Comparison of ENCODE assay signal across 1 cellular context in the genomic region with DNA sequence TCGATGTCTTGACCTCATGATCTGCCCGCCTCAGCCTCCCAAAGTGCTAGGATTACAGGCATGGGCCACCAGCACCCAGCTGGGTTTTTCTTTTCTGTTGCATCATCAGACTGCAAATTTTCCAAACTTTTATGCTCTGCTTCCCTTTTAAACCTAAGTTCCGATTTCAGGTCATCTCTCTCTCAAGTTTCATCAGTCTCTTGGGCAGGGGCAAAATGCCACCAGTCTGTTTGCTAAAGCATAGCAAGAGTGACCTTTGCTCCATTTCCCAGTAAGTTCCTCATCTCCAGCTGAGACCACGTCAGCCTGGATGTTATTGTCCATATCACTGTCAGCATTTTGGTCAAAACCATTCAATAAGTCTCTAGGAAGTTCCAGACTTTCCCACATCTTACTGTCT.
TF ChIP-seq lines count a peak whose summit lies in the region.

No MANE protein-coding gene starts in this region.

TF ChIP-seq in liver, 16 proteins besides CTCF, POLR2A, EP300 and RAD21 (continued from another document):
- TF ChIP-seq, protein P1, sequence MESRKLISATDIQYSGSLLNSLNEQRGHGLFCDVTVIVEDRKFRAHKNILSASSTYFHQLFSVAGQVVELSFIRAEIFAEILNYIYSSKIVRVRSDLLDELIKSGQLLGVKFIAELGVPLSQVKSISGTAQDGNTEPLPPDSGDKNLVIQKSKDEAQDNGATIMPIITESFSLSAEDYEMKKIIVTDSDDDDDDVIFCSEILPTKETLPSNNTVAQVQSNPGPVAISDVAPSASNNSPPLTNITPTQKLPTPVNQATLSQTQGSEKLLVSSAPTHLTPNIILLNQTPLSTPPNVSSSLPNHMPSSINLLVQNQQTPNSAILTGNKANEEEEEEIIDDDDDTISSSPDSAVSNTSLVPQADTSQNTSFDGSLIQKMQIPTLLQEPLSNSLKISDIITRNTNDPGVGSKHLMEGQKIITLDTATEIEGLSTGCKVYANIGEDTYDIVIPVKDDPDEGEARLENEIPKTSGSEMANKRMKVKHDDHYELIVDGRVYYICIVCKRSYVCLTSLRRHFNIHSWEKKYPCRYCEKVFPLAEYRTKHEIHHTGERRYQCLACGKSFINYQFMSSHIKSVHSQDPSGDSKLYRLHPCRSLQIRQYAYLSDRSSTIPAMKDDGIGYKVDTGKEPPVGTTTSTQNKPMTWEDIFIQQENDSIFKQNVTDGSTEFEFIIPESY (IDR thresholded peaks at IDR 0.05) = peak; percentile 84
- TF ChIP-seq NR2F2 (IDR thresholded peaks at IDR 0.05) = peak; percentile 20
- TF ChIP-seq, protein P2, sequence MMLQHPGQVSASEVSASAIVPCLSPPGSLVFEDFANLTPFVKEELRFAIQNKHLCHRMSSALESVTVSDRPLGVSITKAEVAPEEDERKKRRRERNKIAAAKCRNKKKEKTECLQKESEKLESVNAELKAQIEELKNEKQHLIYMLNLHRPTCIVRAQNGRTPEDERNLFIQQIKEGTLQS (IDR thresholded peaks at IDR 0.05) = peak; percentile 96
- TF ChIP-seq YY1 (IDR thresholded peaks at IDR 0.05) = peak; percentile 58
- peak; percentile 91 for TF ChIP-seq RXRA (IDR thresholded peaks at IDR 0.05)
- peak; percentile 96 for TF ChIP-seq SP1 (IDR thresholded peaks at IDR 0.05)
